In genomic region chr11:130299978-130300377, GRCh38 we compare ENCODE assay signal across 22 cellular contexts. TPM values are rescaled to one million over a fixed set of nuclear protein-coding genes. Genes with fewer than 3 reads are reported as not detected.
DNase-seq lines count a peak whose midpoint lies in the region; ATAC-seq and TF ChIP-seq lines count a peak whose summit lies in the region.
"Had no signal": no experiment of that assay in that cellular context is flagged by ENCODE, and none has a peak within 500 bp of the region (broad histone marks: within the 10 kb centered on the region; RNA-seq: fewer than 3 reads in every experiment).

No MANE protein-coding gene starts in this region.

- H3K36me3 ChIP-seq in OCI-LY7 (ENCODE audit: insufficient read depth, low read length) (peaks cover 51% of the 10 kb centered on the region), skeletal muscle tissue (ENCODE audit: control insufficient read depth in 3 of 3, insufficient read depth in 3 of 3, low read length in 3 of 3) (no peaks in the 10 kb centered on the region)
- H3K36me3 ChIP-seq: cardiac muscle cell, transverse colon had no signal

- H3K9me2 ChIP-seq in OCI-LY7 (ENCODE audit: insufficient read depth, low read length) = no peaks in the 10 kb centered on the region

- POLR2A ChIA-PET in OCI-LY7 (lab: Charles Lee) = interaction anchor here (1.4 to 1.7 kb wide), 2 partner anchors 9 to 17 kb away, joined by 3 to 14 read pairs; no protein-coding TSS in a partner anchor

- no peak overlapping the region for H3K9ac ChIP-seq in skeletal muscle tissue (ENCODE audit: low read depth in 1 of 3, low read length in 3 of 3)

- H3K9me3 ChIP-seq in OCI-LY7 (ENCODE audit: low read length) (peaks cover 26% of the 10 kb centered on the region; the same call in 1 of the 2 replicates), skeletal muscle tissue (ENCODE audit: control insufficient read depth in 3 of 3, low read length in 3 of 3) (no peaks in the 10 kb centered on the region)
- H3K9me3 ChIP-seq: transverse colon had no signal

- no peaks in the 10 kb centered on the region for H3K27me3 ChIP-seq in skeletal muscle tissue (ENCODE audit: control insufficient read depth in 3 of 3, insufficient read depth in 3 of 3, low read length in 3 of 3)
- H3K27me3 ChIP-seq: cardiac muscle cell, transverse colon had no signal

- CTCF ChIA-PET in OCI-LY7 (lab: Charles Lee; ENCODE audit: unreplicated experiment) = no interaction called here

- peaks cover 4% of the 10 kb centered on the region; the same call in 1 of the 2 replicates for H4K20me1 ChIP-seq in OCI-LY7 (ENCODE audit: insufficient read depth, low read length)

- peak overlapping the region; percentile 54 for H3K4me2 ChIP-seq in OCI-LY7 (ENCODE audit: low read length)

- intact Hi-C loops in OCI-LY7 (cut with micrococcal nuclease; ENCODE audit: unreplicated experiment) = no loop called here

- no peak overlapping the region for H2AFZ ChIP-seq in OCI-LY7 (ENCODE audit: low read length)

- H3K4me1 ChIP-seq in OCI-LY7 (ENCODE audit: insufficient read depth, low read length, poor library complexity, severe bottlenecking) (peaks cover 32% of the 10 kb centered on the region), skeletal muscle tissue (ENCODE audit: control insufficient read depth in 3 of 3, insufficient read depth in 3 of 3, low read length in 3 of 3) (peaks cover 7 to 10% (median 9%) of the 10 kb centered on the region in 3 donors)

- H3K4me3 ChIP-seq in OCI-LY7 (ENCODE audit: low read depth, low read length, poor library complexity, severe bottlenecking) = peak overlapping the region; percentile 29
- H3K4me3 ChIP-seq in skeletal muscle tissue (ENCODE audit: low read length in 3 of 3) = no peak overlapping the region
- H3K4me3 ChIP-seq: cardiac muscle cell, mucosa of descending colon, transverse colon had no signal

- ATAC-seq in GM18909 (IDR thresholded peaks at IDR 0.05; ENCODE audit: poor library complexity, unreplicated experiment) (peak; percentile 80), HG02970 (IDR thresholded peaks at IDR 0.05; ENCODE audit: low FRiP score, unreplicated experiment) (peak; percentile 70), HG02610 (IDR thresholded peaks at IDR 0.05; ENCODE audit: unreplicated experiment) (no peak)
- ATAC-seq: activated CD8-positive, alpha-beta memory T cell treated with anti-CD3 and anti-CD28 coated beads, Interleukin-2, amount 10 ng/mL, durations not matched to agents 7 days and 5 days; activated T-cell treated with anti-CD3 and anti-CD28 coated beads, Interleukin-2, amount 50 U/mL, for 72 hours; mucosa of descending colon; sciatic nerve had no signal

- no TSS peak for BruUV-seq in OCI-LY7 (replicated peaks; lab: Mats Ljungman, UMichigan)

- no peak for TF ChIP-seq CTCF in OCI-LY7 (conservative IDR thresholded peaks at IDR 0.05; ENCODE audit: low read length)

- peaks cover 100% of the 10 kb centered on the region for H3K79me2 ChIP-seq in OCI-LY7 (ENCODE audit: insufficient read depth, low read depth, low read length)

- H3K27ac ChIP-seq in OCI-LY7 (ENCODE audit: low read depth, low read length, poor library complexity, severe bottlenecking) = peak overlapping the region; percentile 58
- peak overlapping the region; percentile 3 for H3K27ac ChIP-seq in skeletal muscle tissue (ENCODE audit: low read depth, low read length)
- H3K27ac ChIP-seq: cardiac muscle cell, transverse colon had no signal

- DNase-seq in OCI-LY7 (ENCODE audit: low spot score) (no peak), NCI-H1417 (lab: John Stamatoyannopoulos, UW) (no peak), NCI-H2196 treated with DMSO at 0.1 percent for 48 hours (lab: John Stamatoyannopoulos, UW; ENCODE audit: unreplicated experiment) (no peak)
- DNase-seq: activated CD4-positive, alpha-beta T cell treated with anti-CD3 and anti-CD28 coated beads, Interleukin-2, amount 10 ng/mL, durations not matched to agents 24 days and 14 days; activated CD8-positive, alpha-beta memory T cell treated with anti-CD3 and anti-CD28 coated beads, Interleukin-2, amount 10 ng/mL, durations not matched to agents 7 days and 5 days; activated naive CD4-positive, alpha-beta T cell treated with anti-CD3 and anti-CD28 coated beads, Interleukin-2, amount 10 ng/mL, durations not matched to agents 7 days and 5 days; activated T-cell treated with anti-CD3 and anti-CD28 coated beads, Interleukin-2, amount 50 U/mL, for 72 hours; aorta; kidney; mucosa of descending colon; NCI-H1048; NCI-H1930; NCI-H2227 treated with DMSO at 0.1 percent for 48 hours; NCI-H748 treated with DMSO at 0.1 percent for 48 hours; posterior cingulate gyrus; transverse colon had no signal

RNA-seq across cellular contexts. Expression of gene ZBTB44, which starts 14.7 kb away (rescaled TPM):
- 43.3 and 60.2 TPM in 2 replicates for total RNA-seq in OCI-LY7 (2014; rRNA removed; shearing (Covaris generic))
- 57.4 and 73.9 TPM in 2 replicates for total RNA-seq in OCI-LY7 (2022)
- 111 TPM for total RNA-seq in skeletal muscle tissue
